Comparison of ENCODE assay signal across 8 cellular contexts in the genomic region with DNA sequence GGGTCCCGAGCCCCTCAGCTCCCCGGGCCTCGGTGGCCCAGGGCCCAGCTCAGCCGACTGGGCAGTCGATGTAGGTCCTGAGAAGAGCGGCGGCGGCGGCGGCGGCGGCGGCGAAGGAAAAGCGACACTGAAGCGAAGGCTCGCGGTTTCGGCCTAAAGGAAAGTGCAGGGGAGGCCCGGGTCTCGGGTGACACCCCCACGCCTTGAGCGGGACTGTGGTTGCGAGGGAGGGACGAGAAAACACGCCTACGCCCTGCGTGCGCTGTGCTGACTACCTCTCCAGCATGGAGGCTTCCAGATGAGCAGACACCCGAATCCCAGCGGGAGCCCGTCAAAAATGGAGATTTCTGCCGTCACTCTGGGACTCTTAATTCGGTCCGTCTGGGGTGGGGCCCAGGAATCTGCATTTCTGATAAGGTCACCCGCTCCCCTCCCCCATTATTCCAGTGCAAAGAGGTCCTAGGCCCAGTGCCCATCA. TPM values are rescaled to one million over a fixed set of nuclear protein-coding genes. Genes with fewer than 3 reads are reported as not detected.
DNase-seq lines count a peak whose midpoint lies in the region; ATAC-seq and TF ChIP-seq lines count a peak whose summit lies in the region.

No MANE protein-coding gene starts in this region.

- H3K9me2 ChIP-seq in SK-N-SH: no peaks in the 10 kb centered on the region

- no peaks in the 10 kb centered on the region for H3K4me1 ChIP-seq in ES-I3 (ENCODE audit: insufficient read depth, low read length)
- H3K4me1 ChIP-seq in SK-N-SH (ENCODE audit: control insufficient read depth in 1 of 2, insufficient read depth in 2 of 2, low read depth in 1 of 2, low read length in 1 of 2): peaks cover 18% of the 10 kb centered on the region in 2 experiments; a peak in 3 of 4 replicates
- peaks cover 21 to 28% (median 26%) of the 10 kb centered on the region in 4 donors for H3K4me1 ChIP-seq in upper lobe of left lung

- no peaks in the 10 kb centered on the region for H3K36me3 Mint-ChIP-seq in activated naive CD8-positive, alpha-beta T cell treated with anti-CD3 and anti-CD28 coated beads, Interleukin-2, amount 10 ng/mL, durations not matched to agents 7 days and 5 days

- H3K36me3 ChIP-seq in ES-I3 (ENCODE audit: insufficient read depth, low read length) (no peaks in the 10 kb centered on the region), SK-N-SH (replicated peaks in 1 of 2; ENCODE audit: control insufficient read depth in 1 of 2, insufficient read depth in 2 of 2, low read length in 1 of 2) (peaks cover 0 to 4% of the 10 kb centered on the region in 2 experiments), upper lobe of left lung (no peaks in the 10 kb centered on the region)

- TF ChIP-seq RAD21 in SK-N-SH (IDR thresholded peaks at IDR 0.05; ENCODE audit: low read length): 0 out of 2 replicates have a peak, but pooled peaks have one; percentile 10

- peak; percentile 21 for ATAC-seq in activated naive CD8-positive, alpha-beta T cell treated with anti-CD3 and anti-CD28 coated beads, Interleukin-2, amount 10 ng/mL, durations not matched to agents 7 days and 5 days (ENCODE audit: low read depth)
- ATAC-seq in upper lobe of left lung (ENCODE audit: low FRiP score in 2 of 2): peak; percentile 66 to 73

- POLR2A ChIA-PET in SK-N-SH (lab: Yijun Ruan, JAX): interaction anchor here (0.7 to 1.5 kb wide), 3 partner anchors 31 to 231 kb away, joined by 3 to 10 read pairs (median 3); partner anchors contain the start of gene DNTTIP2
- POLR2A ChIA-PET in activated naive CD8-positive, alpha-beta T cell treated with anti-CD3 and anti-CD28 coated beads, Interleukin-2, amount 10 ng/mL, durations not matched to agents 7 days and 5 days (lab: Charles Lee): interaction anchor here (0.7 to 0.8 kb wide), 3 partner anchors 31 to 570 kb away, joined by 3 to 4 read pairs (median 4); no protein-coding TSS in a partner anchor

- TF ChIP-seq EP300 in SK-N-SH (IDR thresholded peaks at IDR 0.05; ENCODE audit: borderline replicate concordance in 1 of 2, low read depth in 1 of 2, low read length in 1 of 2) (peak in 1 of 2 experiments; percentile 48; a peak in 1 of 4 replicates), upper lobe of left lung (IDR thresholded peaks at IDR 0.05) (no peak)

- H2AFZ ChIP-seq in SK-N-SH (ENCODE audit: low read depth): peak overlapping the region; percentile 100

- WGBS in SK-N-SH (ENCODE audit: low lambda C conversion rate): 1% methylated on average over 33 of the region's 36 CpGs
- WGBS in upper lobe of left lung, 2 donors: 0 to 3% methylated on average over 29 to 35 of the region's 36 CpGs

- no peaks in the 10 kb centered on the region for H3K27me3 Mint-ChIP-seq in activated naive CD8-positive, alpha-beta T cell treated with anti-CD3 and anti-CD28 coated beads, Interleukin-2, amount 10 ng/mL, durations not matched to agents 7 days and 5 days

- H3K27me3 ChIP-seq in SK-N-SH (ENCODE audit: insufficient read depth): no peaks in the 10 kb centered on the region
- H3K27me3 ChIP-seq in upper lobe of left lung: no peaks in the 10 kb centered on the region

- H3K9me3 ChIP-seq in ES-I3 (ENCODE audit: control insufficient read depth, insufficient read depth, low read length) (no peaks in the 10 kb centered on the region), SK-N-SH (no peaks in the 10 kb centered on the region), upper lobe of left lung (no peaks in the 10 kb centered on the region)

- DNase-seq in H4 (ENCODE audit: low spot score) (peak; percentile 33), LHCN-M2 (ENCODE audit: low read depth) (peak; percentile 84), SK-N-SH (peak; percentile 77), cardiac septum (ENCODE audit: low spot score) (peak; percentile 82), posterior cingulate gyrus (peak; percentile 17 to 92 (median 51)), upper lobe of left lung (peak; percentile 57 to 93)
- peak; percentile 69 for DNase-seq in activated naive CD8-positive, alpha-beta T cell treated with anti-CD3 and anti-CD28 coated beads, Interleukin-2, amount 10 ng/mL, durations not matched to agents 7 days and 5 days

- CTCF ChIA-PET in SK-N-SH (lab: Yijun Ruan, JAX): interaction anchor here (0.9 to 2.2 kb wide), 5 partner anchors 22 to 488 kb away, joined by 3 to 10 read pairs (median 3); no protein-coding TSS in a partner anchor

- peak in 1 of 4 donors; percentile 9 for TF ChIP-seq POLR2A in upper lobe of left lung (IDR thresholded peaks at IDR 0.05)

- H3K4me3 Mint-ChIP-seq in activated naive CD8-positive, alpha-beta T cell treated with anti-CD3 and anti-CD28 coated beads, Interleukin-2, amount 10 ng/mL, durations not matched to agents 7 days and 5 days: peak overlapping the region; percentile 93

- H3K79me2 ChIP-seq in SK-N-SH (ENCODE audit: insufficient read depth): peaks cover 9% of the 10 kb centered on the region; the same call in 1 of the 2 replicates

- intact Hi-C loops in cardiac septum (cut with DNase I) (loop anchor here (2.0 to 10.0 kb wide), 7 partner anchors 59 to 773 kb away; partner anchors contain the start of genes CCDC18, DR1, GCLM and MTF2), posterior cingulate gyrus (cut with DNase I) (loop anchor here (2.0 to 5.0 kb wide), 4 partner anchors 61 to 501 kb away; partner anchors contain the start of genes DR1 and GCLM)

- peaks cover 20% of the 10 kb centered on the region for H3K4me1 Mint-ChIP-seq in activated naive CD8-positive, alpha-beta T cell treated with anti-CD3 and anti-CD28 coated beads, Interleukin-2, amount 10 ng/mL, durations not matched to agents 7 days and 5 days

- no peaks in the 10 kb centered on the region for H4K20me1 ChIP-seq in SK-N-SH (ENCODE audit: insufficient read depth)

- TF ChIP-seq CTCF in SK-N-SH (IDR thresholded peaks at IDR 0.05) (no peak), upper lobe of left lung (IDR thresholded peaks at IDR 0.05) (no peak)

- H3K27ac ChIP-seq in SK-N-SH (ENCODE audit: low read depth in 2 of 2, low read length in 1 of 2): peak overlapping the region; percentile 88 to 96
- peak overlapping the region; percentile 94 to 99 (median 96) for H3K27ac ChIP-seq in upper lobe of left lung

- peak overlapping the region; percentile 93 for H3K27ac Mint-ChIP-seq in activated naive CD8-positive, alpha-beta T cell treated with anti-CD3 and anti-CD28 coated beads, Interleukin-2, amount 10 ng/mL, durations not matched to agents 7 days and 5 days

- H3K4me3 ChIP-seq in SK-N-SH (ENCODE audit: low read depth in 2 of 2, low read length in 1 of 2) (peak overlapping the region; percentile 85 to 94), upper lobe of left lung (peak overlapping the region; percentile 51 to 83 (median 68))

- peaks cover 35% of the 10 kb centered on the region for H3F3A ChIP-seq in SK-N-SH (replicated peaks; ENCODE audit: insufficient read depth)

- H3K9me3 Mint-ChIP-seq in activated naive CD8-positive, alpha-beta T cell treated with anti-CD3 and anti-CD28 coated beads, Interleukin-2, amount 10 ng/mL, durations not matched to agents 7 days and 5 days: no peaks in the 10 kb centered on the region

- H3K9ac ChIP-seq in ES-I3 (ENCODE audit: low read depth, low read length) (peak overlapping the region; percentile 97), SK-N-SH (peak overlapping the region; percentile 88)

- peak overlapping the region; percentile 94 for H3K4me2 ChIP-seq in SK-N-SH

TF ChIP-seq in SK-N-SH, 30 proteins besides CTCF, POLR2A, EP300 and RAD21 (continues in another document):
- peak; percentile 63 for TF ChIP-seq RCOR1 (IDR thresholded peaks at IDR 0.05; ENCODE audit: low read length)
- peak; percentile 75 for TF ChIP-seq TAF1 (IDR thresholded peaks at IDR 0.05; ENCODE audit: borderline replicate concordance, low read depth, low read length)
- TF ChIP-seq MXI1 (IDR thresholded peaks at IDR 0.05; ENCODE audit: low read depth, low read length): peak; percentile 48; the same call in 1 of the 2 replicates
- TF ChIP-seq TCF12 (IDR thresholded peaks at IDR 0.05): peak; percentile 35
- TF ChIP-seq FOXM1 (IDR thresholded peaks at IDR 0.05; ENCODE audit: low read depth): no peak
- TF ChIP-seq, protein P1, sequence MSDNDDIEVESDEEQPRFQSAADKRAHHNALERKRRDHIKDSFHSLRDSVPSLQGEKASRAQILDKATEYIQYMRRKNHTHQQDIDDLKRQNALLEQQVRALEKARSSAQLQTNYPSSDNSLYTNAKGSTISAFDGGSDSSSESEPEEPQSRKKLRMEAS (IDR thresholded peaks at IDR 0.05; ENCODE audit: low read depth): no peak
- TF ChIP-seq, protein P2, sequence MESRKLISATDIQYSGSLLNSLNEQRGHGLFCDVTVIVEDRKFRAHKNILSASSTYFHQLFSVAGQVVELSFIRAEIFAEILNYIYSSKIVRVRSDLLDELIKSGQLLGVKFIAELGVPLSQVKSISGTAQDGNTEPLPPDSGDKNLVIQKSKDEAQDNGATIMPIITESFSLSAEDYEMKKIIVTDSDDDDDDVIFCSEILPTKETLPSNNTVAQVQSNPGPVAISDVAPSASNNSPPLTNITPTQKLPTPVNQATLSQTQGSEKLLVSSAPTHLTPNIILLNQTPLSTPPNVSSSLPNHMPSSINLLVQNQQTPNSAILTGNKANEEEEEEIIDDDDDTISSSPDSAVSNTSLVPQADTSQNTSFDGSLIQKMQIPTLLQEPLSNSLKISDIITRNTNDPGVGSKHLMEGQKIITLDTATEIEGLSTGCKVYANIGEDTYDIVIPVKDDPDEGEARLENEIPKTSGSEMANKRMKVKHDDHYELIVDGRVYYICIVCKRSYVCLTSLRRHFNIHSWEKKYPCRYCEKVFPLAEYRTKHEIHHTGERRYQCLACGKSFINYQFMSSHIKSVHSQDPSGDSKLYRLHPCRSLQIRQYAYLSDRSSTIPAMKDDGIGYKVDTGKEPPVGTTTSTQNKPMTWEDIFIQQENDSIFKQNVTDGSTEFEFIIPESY (IDR thresholded peaks at IDR 0.05; ENCODE audit: borderline replicate concordance, low read depth): peak; percentile 1; the same call in 1 of the 2 replicates
- peak; percentile 60; the same call in 1 of the 2 replicates for TF ChIP-seq POLR2AphosphoS5 (IDR thresholded peaks at IDR 0.05; ENCODE audit: low read depth, low read length)

RNA-seq across cellular contexts. Expression of gene DNTTIP2, which starts 31.2 kb away (rescaled TPM):
- total RNA-seq in H4 (2014; rRNA removed; shearing (Covaris generic)): 35.6 and 35.9 TPM in 2 replicates
- total RNA-seq in LHCN-M2 (2014; rRNA removed) (39.2 and 42.5 TPM in 2 replicates), cardiac septum (41.8 TPM), upper lobe of left lung (10 to 100 TPM; 14.4 to 43.7 (median 33.2) TPM)
- polyA plus RNA-seq in LHCN-M2 (2012): 24.4 TPM
- 9.6 and 13.1 TPM in 2 replicates for polyA plus RNA-seq in SK-N-SH (2012; rRNA removed)
- polyA plus RNA-seq in SK-N-SH (2012; cell fraction: cytosol; rRNA removed): 16.6 and 25.8 TPM in 2 replicates
- polyA plus RNA-seq in SK-N-SH (2012; cell fraction: nucleus; rRNA removed): 10.3 and 18.0 TPM in 2 replicates
- total RNA-seq in activated naive CD8-positive, alpha-beta T cell treated with anti-CD3 and anti-CD28 coated beads, Interleukin-2, amount 10 ng/mL, durations not matched to agents 7 days and 5 days: 10 to 100 TPM; 55.1 to 61.3 TPM

Comparison
In these comparisons a context has a peak if more than half of its experiments do, and no peak if none do; other contexts are left out.
1. Peak in every context shown above with its lines: DNase-seq, ATAC-seq, H3K4me3 ChIP-seq and H3K27ac ChIP-seq.
2. DNase-seq: peak in every context shown above with its lines; median percentile 84 in LHCN-M2; 82 in cardiac septum; 77 in SK-N-SH; 75 in upper lobe of left lung; 69 in activated naive CD8-positive, alpha-beta T cell treated with anti-CD3 and anti-CD28 coated beads, Interleukin-2, amount 10 ng/mL, durations not matched to agents 7 days and 5 days; 51 in posterior cingulate gyrus; 33 in H4.